In the genomic region with DNA sequence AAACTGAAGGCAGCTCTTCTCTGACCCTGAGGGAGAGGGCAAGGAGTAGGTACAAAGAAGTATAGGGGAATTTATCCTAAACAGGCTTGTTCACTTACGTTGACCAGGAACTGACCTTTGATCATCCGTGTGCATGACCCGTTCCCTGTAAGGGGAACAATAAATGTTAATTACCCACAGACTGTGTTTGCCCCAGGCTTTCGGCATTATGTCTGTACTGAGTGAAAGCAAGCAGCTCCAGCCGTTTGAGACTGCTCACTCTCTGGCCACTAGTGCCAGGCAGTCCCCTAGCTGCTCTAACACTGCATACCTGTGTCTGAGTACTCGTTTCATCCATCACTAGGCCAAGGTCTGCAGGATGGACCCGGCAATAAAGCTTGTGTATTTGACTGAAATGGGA, we compare ENCODE assay signal across 24 cellular contexts.
"Had no signal": no experiment of that assay in that cellular context is flagged by ENCODE, and none has a peak within 500 bp of the region (broad histone marks: within the 10 kb centered on the region; RNA-seq: fewer than 3 reads in every experiment).

No MANE protein-coding gene starts in this region.

- H3K27me3 ChIP-seq: ascending aorta, cardiac muscle cell, MG63 had no signal

- DNase-seq: activated CD4-positive, alpha-beta T cell treated with anti-CD3 and anti-CD28 coated beads, Interleukin-2, amount 10 ng/mL, durations not matched to agents 24 days and 14 days; activated CD4-positive, alpha-beta T cell treated with anti-CD3 and anti-CD28 coated beads, Interleukin-2, amount 50 U/mL, for 4 hours; activated CD8-positive, alpha-beta T cell treated with anti-CD3 and anti-CD28 coated beads for 36 hours; activated effector memory CD4-positive, alpha-beta T cell treated with anti-CD3 and anti-CD28 coated beads, Interleukin-2, amount 50 U/mL, for 16 hours; activated naive CD4-positive, alpha-beta T cell; activated naive CD8-positive, alpha-beta T cell treated with anti-CD3 and anti-CD28 coated beads, Interleukin-2, amount 10 ng/mL, durations not matched to agents 7 days and 5 days; activated T-cell treated with anti-CD3 and anti-CD28 coated beads, Interleukin-2, amount 50 U/mL, for 1 hour; activated T-cell treated with anti-CD3 and anti-CD28 coated beads, Interleukin-2, amount 50 U/mL, for 72 hours; amygdala; Karpas-422; MG63; NCI-H1048; NCI-H1436 treated with DMSO at 0.1 percent for 48 hours; NCI-H1694 treated with DMSO at 0.1 percent for 48 hours; NCI-H2029; NCI-H345; NCI-H524 treated with DMSO at 0.1 percent for 48 hours; NCI-H748 treated with DMSO at 0.1 percent for 48 hours; Right ventricle myocardium superior; SW 1271; T1000 had no signal

- H3K4me3 ChIP-seq: ascending aorta, cardiac muscle cell, MG63 had no signal

- H3K36me3 ChIP-seq: ascending aorta, cardiac muscle cell, MG63 had no signal

- ATAC-seq: activated CD8-positive, alpha-beta T cell treated with anti-CD3 and anti-CD28 coated beads for 36 hours; activated T-cell treated with anti-CD3 and anti-CD28 coated beads, Interleukin-2, amount 50 U/mL, for 72 hours; activated T-helper 17 cell treated with anti-CD3 and anti-CD28 coated beads, Interleukin-2, amount 50 U/mL, for 72 hours had no signal

- H3K9me3 ChIP-seq: ascending aorta, MG63 had no signal

- H3K27ac ChIP-seq: ascending aorta, cardiac muscle cell had no signal

- H3K4me1 ChIP-seq: ascending aorta had no signal
